In the genomic region with DNA sequence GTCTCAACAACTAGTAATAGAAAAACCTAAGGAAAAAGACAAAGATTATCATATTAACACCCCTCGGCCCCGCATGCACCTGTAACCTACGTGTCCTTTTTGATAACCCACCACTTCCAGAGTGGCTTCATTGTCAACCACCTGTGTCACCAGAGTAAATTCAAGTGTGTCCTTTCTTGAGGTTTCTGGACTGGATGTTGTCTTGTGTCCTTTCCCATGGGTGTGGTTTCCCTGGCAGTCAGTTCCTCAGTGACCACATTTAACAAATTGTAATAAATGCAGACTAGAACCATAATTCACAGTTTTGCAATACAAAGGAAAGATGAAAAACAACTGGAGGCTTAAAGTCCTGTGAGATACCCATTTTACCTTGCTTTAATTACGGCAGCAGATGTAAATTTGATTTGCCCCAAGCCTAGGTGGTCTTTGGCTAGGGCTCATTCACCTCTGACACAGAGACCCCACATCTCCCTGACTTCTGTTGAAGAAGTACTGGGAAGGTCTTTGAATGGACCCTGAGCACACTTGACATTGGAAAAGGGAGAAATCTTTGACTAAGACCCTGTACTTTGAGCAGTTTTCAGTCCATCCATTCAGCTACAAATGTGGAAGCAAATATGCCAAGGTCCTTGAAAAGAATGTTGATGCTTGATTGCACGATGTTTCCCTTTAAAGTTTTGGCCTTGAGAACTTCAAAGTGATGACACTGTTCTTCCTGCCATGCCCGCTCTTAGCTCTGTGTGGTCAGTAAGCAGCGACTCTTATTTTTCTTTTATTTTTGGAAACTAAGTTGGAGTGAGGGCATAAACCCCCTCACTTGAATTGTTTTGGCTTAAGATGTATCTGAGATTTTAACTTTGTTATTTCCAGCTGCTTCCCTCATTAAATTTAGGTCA, we compare ENCODE assay signal across 1 cellular context.
TF ChIP-seq lines count a peak whose summit lies in the region.

No MANE protein-coding gene starts in this region.

TF ChIP-seq in HepG2, 621 proteins besides CTCF, POLR2A, EP300 and RAD21 (continued from another document and continues in another):
- TF ChIP-seq, protein P1, sequence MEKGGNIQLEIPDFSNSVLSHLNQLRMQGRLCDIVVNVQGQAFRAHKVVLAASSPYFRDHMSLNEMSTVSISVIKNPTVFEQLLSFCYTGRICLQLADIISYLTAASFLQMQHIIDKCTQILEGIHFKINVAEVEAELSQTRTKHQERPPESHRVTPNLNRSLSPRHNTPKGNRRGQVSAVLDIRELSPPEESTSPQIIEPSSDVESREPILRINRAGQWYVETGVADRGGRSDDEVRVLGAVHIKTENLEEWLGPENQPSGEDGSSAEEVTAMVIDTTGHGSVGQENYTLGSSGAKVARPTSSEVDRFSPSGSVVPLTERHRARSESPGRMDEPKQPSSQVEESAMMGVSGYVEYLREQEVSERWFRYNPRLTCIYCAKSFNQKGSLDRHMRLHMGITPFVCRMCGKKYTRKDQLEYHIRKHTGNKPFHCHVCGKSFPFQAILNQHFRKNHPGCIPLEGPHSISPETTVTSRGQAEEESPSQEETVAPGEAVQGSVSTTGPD (CRISPR knock-in tag; IDR thresholded peaks at IDR 0.05) = no peak
- no peak for TF ChIP-seq IRX3 (CRISPR knock-in tag; IDR thresholded peaks at IDR 0.05; ENCODE audit: borderline replicate concordance, low read depth)
- no peak for TF ChIP-seq ZFP41 (CRISPR knock-in tag; IDR thresholded peaks at IDR 0.05; ENCODE audit: borderline replicate concordance)
- TF ChIP-seq KLF9 (CRISPR knock-in tag; IDR thresholded peaks at IDR 0.05; ENCODE audit: low read depth) = no peak
- TF ChIP-seq ETV6 (CRISPR knock-in tag; conservative IDR thresholded peaks at IDR 0.05) = no peak
- no peak for TF ChIP-seq ZNF687 (CRISPR knock-in tag; IDR thresholded peaks at IDR 0.05)
- 0 out of 2 replicates have a peak, but pooled peaks have one; percentile 53 for TF ChIP-seq SPEN (CRISPR knock-in tag; IDR thresholded peaks at IDR 0.05; ENCODE audit: low read depth)
- no peak; the same call in 1 of the 2 replicates for TF ChIP-seq HMGXB3 (CRISPR knock-in tag; IDR thresholded peaks at IDR 0.05; ENCODE audit: borderline replicate concordance)
- no peak for TF ChIP-seq ZNF292 (CRISPR knock-in tag; IDR thresholded peaks at IDR 0.05; ENCODE audit: borderline replicate concordance, low read depth)
- TF ChIP-seq SKIL (CRISPR knock-in tag; IDR thresholded peaks at IDR 0.05; ENCODE audit: borderline replicate concordance) = no peak
- TF ChIP-seq ESRRA (CRISPR knock-in tag; IDR thresholded peaks at IDR 0.05; ENCODE audit: low read depth) = peak; percentile 87; the same call in 1 of the 2 replicates
- no peak for TF ChIP-seq ZNF879 (CRISPR knock-in tag; IDR thresholded peaks at IDR 0.05)
- no peak for TF ChIP-seq ZSCAN12 (CRISPR knock-in tag; IDR thresholded peaks at IDR 0.05)
- TF ChIP-seq ZNF232 (CRISPR knock-in tag; IDR thresholded peaks at IDR 0.05; ENCODE audit: borderline replicate concordance) = no peak; the same call in 1 of the 2 replicates
- TF ChIP-seq NAIF1 (CRISPR knock-in tag; IDR thresholded peaks at IDR 0.05; ENCODE audit: borderline replicate concordance) = no peak
- no peak for TF ChIP-seq KLF13 (CRISPR knock-in tag; IDR thresholded peaks at IDR 0.05)
- no peak for TF ChIP-seq ZBED4 (CRISPR knock-in tag; IDR thresholded peaks at IDR 0.05; ENCODE audit: borderline replicate concordance)
- no peak for TF ChIP-seq FOXA1 (IDR thresholded peaks at IDR 0.05)
- peak; percentile 77 for TF ChIP-seq FOXA1 (CRISPR knock-in tag; IDR thresholded peaks at IDR 0.05)
- no peak for TF ChIP-seq PRDM15 (CRISPR knock-in tag; IDR thresholded peaks at IDR 0.05)
- TF ChIP-seq ZKSCAN5 (CRISPR knock-in tag; IDR thresholded peaks at IDR 0.05) = no peak
